Comparison of ENCODE assay signal across 9 cellular contexts in the genomic region with DNA sequence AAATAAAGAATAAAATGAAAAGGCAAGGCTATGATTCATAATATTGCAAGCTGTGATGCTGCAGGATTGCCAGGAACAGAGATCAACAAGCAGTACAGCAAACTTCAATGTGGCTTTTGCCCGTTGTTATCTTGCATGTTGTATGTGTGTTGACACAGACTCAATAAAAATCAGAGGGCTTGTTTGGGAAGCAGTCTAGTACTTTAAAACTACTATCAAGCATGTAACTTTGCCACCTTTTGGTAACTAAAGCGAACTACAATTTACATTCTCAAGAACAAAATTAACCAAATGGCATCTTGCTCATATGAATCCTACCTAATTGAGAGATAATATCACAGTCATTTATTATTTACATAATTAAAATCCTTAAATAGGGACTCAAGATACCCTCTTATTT.
A peak's percentile ranks its signal among the peaks of the same experiment; 100 is the strongest.
DNase-seq lines count a peak whose midpoint lies in the region; ATAC-seq, FAIRE-seq and TF ChIP-seq lines count a peak whose summit lies in the region.
"Had no signal": no experiment of that assay in that cellular context is flagged by ENCODE, and none has a peak within 500 bp of the region (broad histone marks: within the 10 kb centered on the region; RNA-seq: fewer than 3 reads in every experiment).

No MANE protein-coding gene starts in this region.

- H3K4me1 ChIP-seq in KMS-11 (ENCODE audit: low read depth, poor library complexity, severe bottlenecking) = no peaks in the 10 kb centered on the region
- H3K4me1 ChIP-seq: SJSA1 had no signal

- TF ChIP-seq POLR2A in GM12891 (IDR thresholded peaks at IDR 0.05; ENCODE audit: low read depth, low read length) = no peak

- no peak overlapping the region for H3K27ac ChIP-seq in KMS-11
- H3K27ac ChIP-seq: SJSA1 had no signal

- H3K27me3 ChIP-seq in KMS-11 (ENCODE audit: insufficient read depth, low read depth) = no peaks in the 10 kb centered on the region
- H3K27me3 ChIP-seq: SJSA1 had no signal

- FAIRE-seq in GM12891 (lab: Jason Lieb, UNC) = peak; percentile 77

- no peak overlapping the region for H3K4me2 ChIP-seq in KMS-11

- TF ChIP-seq CTCF in KMS-11 (conservative IDR thresholded peaks at IDR 0.05; ENCODE audit: low read depth, low read length) = peak; percentile 45; the same call in 1 of the 2 replicates

- ATAC-seq in HG02763 (IDR thresholded peaks at IDR 0.05; ENCODE audit: unreplicated experiment) = no peak

- H2AFZ ChIP-seq in KMS-11 (ENCODE audit: low read depth) = no peak overlapping the region

- H3K4me3 ChIP-seq in KMS-11 (IDR thresholded peaks at IDR 0.05; ENCODE audit: insufficient read depth, low read depth, low read length) = no peak overlapping the region
- H3K4me3 ChIP-seq: SJSA1 had no signal

- H4K20me1 ChIP-seq in KMS-11 (ENCODE audit: insufficient read depth) = no peaks in the 10 kb centered on the region

- no peak overlapping the region for H3K9ac ChIP-seq in KMS-11

- DNase-seq in GM12891 (ENCODE audit: insufficient read length, low spot score) (peak; percentile 0), astrocyte of the hippocampus (ENCODE audit: low read depth, low spot score) (peak; percentile 58), myocyte (ENCODE audit: low read depth) (peak; percentile 31), putamen (ENCODE audit: low spot score) (no peak)
- no peak for DNase-seq in activated CD4-positive, alpha-beta T cell treated with anti-CD3 and anti-CD28 coated beads for 4 hours
- DNase-seq in NK-92 treated with Interleukin-12 subunit alpha and Interleukin-12 subunit beta, amount 100 ng/mL, for 24 hours (lab: John Stamatoyannopoulos, UW) = no peak

- H3K79me2 ChIP-seq in KMS-11 (ENCODE audit: insufficient read depth, low read depth) = no peaks in the 10 kb centered on the region

- no peaks in the 10 kb centered on the region for H3K36me3 ChIP-seq in KMS-11 (ENCODE audit: insufficient read depth)
- H3K36me3 ChIP-seq: SJSA1 had no signal

TF ChIP-seq in GM12891, 5 proteins besides CTCF, POLR2A, EP300 and RAD21:
- no peak for TF ChIP-seq PAX5 (IDR thresholded peaks at IDR 0.05; ENCODE audit: insufficient read depth, low read length, severe bottlenecking)
- TF ChIP-seq POLR2AphosphoS5 (IDR thresholded peaks at IDR 0.05; ENCODE audit: low read depth, low read length) = no peak
- no peak for TF ChIP-seq SPI1 (IDR thresholded peaks at IDR 0.05; ENCODE audit: low read depth, low read length)
- no peak for TF ChIP-seq POU2F2 (IDR thresholded peaks at IDR 0.05; ENCODE audit: low read depth, low read length)
- no peak for TF ChIP-seq TAF1 (IDR thresholded peaks at IDR 0.05; ENCODE audit: low read depth, low read length)

Comparison
In these comparisons a context has a peak if more than half of its experiments do, and no peak if none do; other contexts are left out.
1. DNase-seq: peak in GM12891 (single experiment), astrocyte of the hippocampus (single experiment) and myocyte (single experiment); none in activated CD4-positive, alpha-beta T cell treated with anti-CD3 and anti-CD28 coated beads for 4 hours (0 of 2), NK-92 treated with Interleukin-12 subunit alpha and Interleukin-12 subunit beta, amount 100 ng/mL, for 24 hours (single experiment) and putamen (single experiment).